9 cellular contexts compared by ENCODE assay signal in the genomic region with DNA sequence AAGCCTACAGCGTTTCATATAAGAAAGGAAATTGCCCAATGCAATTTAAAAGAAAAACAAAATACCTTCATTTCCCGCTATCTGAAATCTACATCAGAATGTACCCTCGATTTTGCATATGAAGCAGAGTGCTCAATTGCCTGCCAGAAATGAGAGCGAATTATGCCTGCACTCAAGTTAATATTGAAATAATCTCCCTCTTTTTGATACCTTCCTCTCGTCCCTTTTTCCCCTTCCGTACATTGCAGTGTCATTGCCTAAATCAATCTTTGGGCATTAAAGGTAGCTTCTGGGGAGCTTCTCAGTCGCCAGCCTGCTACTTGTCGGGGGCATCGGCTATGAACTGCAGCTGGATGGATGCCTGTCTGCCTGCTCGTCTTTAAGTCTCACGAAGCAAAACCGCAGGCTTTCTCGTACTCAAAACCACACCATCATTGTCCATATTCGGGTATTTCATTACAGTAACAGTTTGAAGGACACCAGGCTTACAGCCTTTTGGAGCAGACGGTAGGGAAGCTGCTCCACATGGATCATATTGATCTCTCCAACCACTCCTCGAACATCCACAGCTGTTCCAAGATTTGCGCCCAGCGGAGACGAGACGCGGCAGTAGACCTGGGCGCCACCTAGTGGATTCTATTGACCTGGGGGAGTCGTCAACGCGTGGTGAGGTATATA.
DNase-seq lines count a peak whose midpoint lies in the region; ATAC-seq and TF ChIP-seq lines count a peak whose summit lies in the region.
"Had no signal": no experiment of that assay in that cellular context is flagged by ENCODE, and none has a peak within 500 bp of the region (broad histone marks: within the 10 kb centered on the region; RNA-seq: fewer than 3 reads in every experiment).

No MANE protein-coding gene starts in this region.

- H3K27ac Mint-ChIP-seq in CD8-positive, alpha-beta T cell = no peak overlapping the region
- no peak overlapping the region for H3K27ac Mint-ChIP-seq in activated CD8-positive, alpha-beta T cell treated with anti-CD3 and anti-CD28 coated beads for 36 hours
- peak overlapping the region in 1 of 2 donors; percentile 1 for H3K27ac Mint-ChIP-seq in effector memory CD8-positive, alpha-beta T cell
- no peak overlapping the region for H3K27ac Mint-ChIP-seq in mesothelial cell of epicardium

- peak; percentile 89 for ATAC-seq in CD8-positive, alpha-beta T cell
- ATAC-seq in GM19463 (IDR thresholded peaks at IDR 0.05; ENCODE audit: unreplicated experiment) (peak; percentile 88), HG03575 (IDR thresholded peaks at IDR 0.05; ENCODE audit: extremely low read depth, insufficient number of reproducible peaks, low FRiP score, unreplicated experiment) (peak; percentile 61)
- peak; percentile 89 for ATAC-seq in activated CD8-positive, alpha-beta T cell treated with anti-CD3 and anti-CD28 coated beads for 36 hours
- peak; percentile 90 for ATAC-seq in effector memory CD8-positive, alpha-beta T cell (replicated peaks)

- DNase-seq in CD8-positive, alpha-beta T cell = peak; percentile 47 to 82 (median 71)
- DNase-seq in NCI-H82 treated with DMSO at 0.1 percent for 48 hours (lab: John Stamatoyannopoulos, UW; ENCODE audit: unreplicated experiment) = peak; percentile 93
- peak; percentile 86 for DNase-seq in activated CD8-positive, alpha-beta T cell treated with anti-CD3 and anti-CD28 coated beads for 36 hours
- peak; percentile 68 to 79 (median 71) for DNase-seq in effector memory CD8-positive, alpha-beta T cell
- peak; percentile 56 to 84 for DNase-seq in mesothelial cell of epicardium (ENCODE audit: low spot score in 2 of 2, unreplicated experiment in 2 of 2)
- DNase-seq in stimulated activated CD8-positive, alpha-beta memory T cell treated with anti-CD3 and anti-CD28 coated beads, Interleukin-15, amount 100 ng/mL, for 48 hours (ENCODE audit: low read depth in 2 of 2) = peak; percentile 52 to 56

- peak overlapping the region; percentile 86 for H3K4me3 Mint-ChIP-seq in CD8-positive, alpha-beta T cell
- peak overlapping the region; percentile 81 for H3K4me3 Mint-ChIP-seq in activated CD8-positive, alpha-beta T cell treated with anti-CD3 and anti-CD28 coated beads for 36 hours
- peak overlapping the region; percentile 81 to 84 for H3K4me3 Mint-ChIP-seq in effector memory CD8-positive, alpha-beta T cell
- peak overlapping the region; percentile 72 for H3K4me3 Mint-ChIP-seq in mesothelial cell of epicardium

- H3K4me3 ChIP-seq in CD8-positive, alpha-beta T cell (ENCODE audit: low read depth, low read length) = peak overlapping the region; percentile 69

- H3K4me1 ChIP-seq in CD8-positive, alpha-beta T cell (ENCODE audit: insufficient read depth, low read length) = peaks cover 11% of the 10 kb centered on the region

- H3K9me3 ChIP-seq in CD8-positive, alpha-beta T cell (ENCODE audit: low read length) = no peaks in the 10 kb centered on the region

- intact Hi-C loops in CD8-positive, alpha-beta T cell (cut with DNase I, micrococcal nuclease) = loop anchor here (1.0 to 10.0 kb wide), 14 partner anchors 316 to 1896 kb away; a partner anchor contains a TSS
- intact Hi-C loops in activated CD8-positive, alpha-beta T cell treated with anti-CD3 and anti-CD28 coated beads for 36 hours (cut with micrococcal nuclease) = loop anchor here (5.0 kb wide), 3 partner anchors 211 to 1021 kb away; a partner anchor contains a TSS

- TF ChIP-seq CTCF in CD8-positive, alpha-beta T cell (IDR thresholded peaks at IDR 0.05) = peak; percentile 94
- peak; percentile 98 for TF ChIP-seq CTCF in activated CD8-positive, alpha-beta T cell treated with anti-CD3 and anti-CD28 coated beads for 36 hours (IDR thresholded peaks at IDR 0.05)
- peak; percentile 74 for TF ChIP-seq CTCF in mesothelial cell of epicardium (IDR thresholded peaks at IDR 0.05; ENCODE audit: unreplicated experiment)

- no peaks in the 10 kb centered on the region for H3K36me3 Mint-ChIP-seq in CD8-positive, alpha-beta T cell
- no peaks in the 10 kb centered on the region for H3K36me3 Mint-ChIP-seq in activated CD8-positive, alpha-beta T cell treated with anti-CD3 and anti-CD28 coated beads for 36 hours (ENCODE audit: low read depth)
- peaks cover 2% of the 10 kb centered on the region for H3K36me3 Mint-ChIP-seq in effector memory CD8-positive, alpha-beta T cell (ENCODE audit: insufficient read depth)
- no peaks in the 10 kb centered on the region for H3K36me3 Mint-ChIP-seq in mesothelial cell of epicardium

- H3K36me3 ChIP-seq in CD8-positive, alpha-beta T cell (ENCODE audit: insufficient read depth, low read length) = no peaks in the 10 kb centered on the region

- H3K27me3 Mint-ChIP-seq in CD8-positive, alpha-beta T cell (ENCODE audit: low read depth) = peaks cover 29% of the 10 kb centered on the region
- peaks cover 31% of the 10 kb centered on the region for H3K27me3 Mint-ChIP-seq in activated CD8-positive, alpha-beta T cell treated with anti-CD3 and anti-CD28 coated beads for 36 hours
- peaks cover 19 to 36% of the 10 kb centered on the region in 2 donors for H3K27me3 Mint-ChIP-seq in effector memory CD8-positive, alpha-beta T cell
- H3K27me3 Mint-ChIP-seq in mesothelial cell of epicardium (ENCODE audit: low read depth) = peaks cover 30% of the 10 kb centered on the region

- H3K27ac ChIP-seq in CD8-positive, alpha-beta T cell (ENCODE audit: low read depth, low read length) = no peak overlapping the region
- H3K27ac ChIP-seq: epithelial cell of prostate had no signal

- no peaks in the 10 kb centered on the region for H3K9me3 Mint-ChIP-seq in CD8-positive, alpha-beta T cell
- no peaks in the 10 kb centered on the region for H3K9me3 Mint-ChIP-seq in activated CD8-positive, alpha-beta T cell treated with anti-CD3 and anti-CD28 coated beads for 36 hours
- no peaks in the 10 kb centered on the region for H3K9me3 Mint-ChIP-seq in effector memory CD8-positive, alpha-beta T cell
- H3K9me3 Mint-ChIP-seq in mesothelial cell of epicardium = no peaks in the 10 kb centered on the region

- H3K27me3 ChIP-seq in CD8-positive, alpha-beta T cell (ENCODE audit: insufficient read depth, low read length) = peaks cover 14% of the 10 kb centered on the region

- CTCF ChIA-PET in CD8-positive, alpha-beta T cell (lab: Charles Lee) = interaction anchor here (0.7 to 3.0 kb wide), 49 partner anchors 9 to 1021 kb away, joined by 3 to 39 read pairs (median 4); a partner anchor contains a TSS
- CTCF ChIA-PET in activated CD8-positive, alpha-beta T cell treated with anti-CD3 and anti-CD28 coated beads for 36 hours (lab: Charles Lee) = interaction anchor here (0.6 to 4.5 kb wide), 107 partner anchors 9 to 1031 kb away, joined by 3 to 86 read pairs (median 4); a partner anchor contains a TSS

- H3K4me1 Mint-ChIP-seq in CD8-positive, alpha-beta T cell (ENCODE audit: low read depth) = peaks cover 14% of the 10 kb centered on the region
- H3K4me1 Mint-ChIP-seq in activated CD8-positive, alpha-beta T cell treated with anti-CD3 and anti-CD28 coated beads for 36 hours (ENCODE audit: low read depth) = peaks cover 5% of the 10 kb centered on the region
- peaks cover 6 to 12% of the 10 kb centered on the region in 2 donors for H3K4me1 Mint-ChIP-seq in effector memory CD8-positive, alpha-beta T cell (ENCODE audit: low read depth in 2 of 2)
- H3K4me1 Mint-ChIP-seq in mesothelial cell of epicardium = peaks cover 23% of the 10 kb centered on the region

- POLR2A ChIA-PET in CD8-positive, alpha-beta T cell (lab: Charles Lee) = interaction anchor here (0.6 to 1.6 kb wide), 3 partner anchors 9 to 162 kb away, joined by 3 to 4 read pairs (median 4); no protein-coding TSS in a partner anchor
- POLR2A ChIA-PET in activated CD8-positive, alpha-beta T cell treated with anti-CD3 and anti-CD28 coated beads for 36 hours (lab: Charles Lee) = interaction anchor here (0.6 kb wide), 1 partner anchor 1018 kb away, joined by 3 read pairs; no protein-coding TSS in a partner anchor
